Comparison of ENCODE assay signal across 1 cellular context in genomic region chr11:5284551-5285130, GRCh38.
TF ChIP-seq lines count a peak whose summit lies in the region.

No MANE protein-coding gene starts in this region.

TF ChIP-seq in K562, 482 proteins besides CTCF, POLR2A, EP300 and RAD21 (continued from another document and continues in another):
- TF ChIP-seq CUX1 (CRISPR knock-in tag; IDR thresholded peaks at IDR 0.05) (0 out of 2 replicates have a peak, but pooled peaks have one; percentile 44), L3MBTL2 (IDR thresholded peaks at IDR 0.05) (no peak), IRF2 (CRISPR knock-in tag; IDR thresholded peaks at IDR 0.05) (no peak), CBX1 (IDR thresholded peaks at IDR 0.05; ENCODE audit: low read depth) (no peak), PHF8 (IDR thresholded peaks at IDR 0.05; ENCODE audit: borderline replicate concordance, low read length) (no peak), THRAP3 (IDR thresholded peaks at IDR 0.05; ENCODE audit: borderline replicate concordance) (no peak), MCM2 (IDR thresholded peaks at IDR 0.05; ENCODE audit: low read depth) (no peak), SNAPC5 (CRISPR knock-in tag; IDR thresholded peaks at IDR 0.05) (no peak), TAF1 (IDR thresholded peaks at IDR 0.05; ENCODE audit: control insufficient read depth, extremely low read depth, insufficient read depth, low read length, severe bottlenecking) (peak; percentile 37), RBM22 (IDR thresholded peaks at IDR 0.05; ENCODE audit: low read depth, low read length, poor library complexity, severe bottlenecking) (no peak), MIER1 (IDR thresholded peaks at IDR 0.05; ENCODE audit: low read depth) (no peak), RHOXF2B (CRISPR knock-in tag; conservative IDR thresholded peaks at IDR 0.05) (no peak), EGR1 (conservative IDR thresholded peaks at IDR 0.05) (0 out of 2 replicates have a peak, but pooled peaks have one; percentile 4), ZNF668 (CRISPR knock-in tag; IDR thresholded peaks at IDR 0.05) (0 out of 2 replicates have a peak, but pooled peaks have one; percentile 30), NCOR1 (IDR thresholded peaks at IDR 0.05) (peak; percentile 96), MAX (CRISPR knock-in tag; IDR thresholded peaks at IDR 0.05) (0 out of 2 replicates have a peak, but pooled peaks have one; percentile 20), ZNF217 (CRISPR knock-in tag; IDR thresholded peaks at IDR 0.05) (no peak), KDM1A (IDR thresholded peaks at IDR 0.05) (peak; percentile 44 to 72; a peak in 2 of 4 replicates), RUNX1 (IDR thresholded peaks at IDR 0.05; ENCODE audit: low read depth) (peak; percentile 67; the same call in 1 of the 2 replicates), ZFP1 (CRISPR knock-in tag; IDR thresholded peaks at IDR 0.05) (no peak), PHB2 (IDR thresholded peaks at IDR 0.05; ENCODE audit: low read depth) (no peak; the same call in 1 of the 2 replicates), PBX2 (CRISPR knock-in tag; IDR thresholded peaks at IDR 0.05; ENCODE audit: low read depth) (no peak), PBX2 (tag; conservative IDR thresholded peaks at IDR 0.05; ENCODE audit: low read depth) (no peak), ZBTB9 (CRISPR knock-in tag; IDR thresholded peaks at IDR 0.05) (no peak), DPF2 (IDR thresholded peaks at IDR 0.05) (peak; percentile 73), MTA2 (IDR thresholded peaks at IDR 0.05; ENCODE audit: low read depth) (peak; percentile 74), JUNB (CRISPR knock-in tag; conservative IDR thresholded peaks at IDR 0.05) (no peak), BDP1 (IDR thresholded peaks at IDR 0.05; ENCODE audit: insufficient read depth, insufficient read length) (no peak), SIX5 (IDR thresholded peaks at IDR 0.05; ENCODE audit: borderline replicate concordance in 1 of 2, insufficient read depth in 1 of 2, low read depth in 1 of 2, low read length in 2 of 2) (no peak), IRF1 (CRISPR knock-in tag; IDR thresholded peaks at IDR 0.05; ENCODE audit: borderline replicate concordance) (no peak), CREB3 (tag; conservative IDR thresholded peaks at IDR 0.05; ENCODE audit: low read depth) (peak; percentile 52; the same call in 1 of the 2 replicates), MXD1 (CRISPR knock-in tag; IDR thresholded peaks at IDR 0.05; ENCODE audit: borderline replicate concordance, poor library complexity, severe bottlenecking) (no peak), HDAC6 (IDR thresholded peaks at IDR 0.05; ENCODE audit: low read depth, low read length) (no peak), STAT5A (IDR thresholded peaks at IDR 0.05; ENCODE audit: borderline replicate concordance, low read length) (peak; percentile 84), LARP7 (IDR thresholded peaks at IDR 0.05) (no peak), CREM (IDR thresholded peaks at IDR 0.05; ENCODE audit: low read depth) (peak; percentile 53), KDM5B (IDR thresholded peaks at IDR 0.05; ENCODE audit: insufficient replicate concordance, low read depth, low read length) (no peak), KAT2B (IDR thresholded peaks at IDR 0.05; ENCODE audit: low read depth, low read length) (no peak), HSF4 (CRISPR knock-in tag; IDR thresholded peaks at IDR 0.05; ENCODE audit: borderline replicate concordance) (peak; percentile 58; the same call in 1 of the 2 replicates), ARID4B (CRISPR knock-in tag; IDR thresholded peaks at IDR 0.05) (no peak), MITF (IDR thresholded peaks at IDR 0.05) (no peak), CBX2 (IDR thresholded peaks at IDR 0.05; ENCODE audit: insufficient read depth, low read length, poor library complexity, severe bottlenecking) (no peak), SMARCB1 (IDR thresholded peaks at IDR 0.05; ENCODE audit: insufficient read length, low read depth) (no peak), ATF1 (CRISPR knock-in tag; IDR thresholded peaks at IDR 0.05) (no peak), ATF1 (tag; IDR thresholded peaks at IDR 0.05) (no peak), THRB (CRISPR knock-in tag; conservative IDR thresholded peaks at IDR 0.05) (no peak), RNF2 (IDR thresholded peaks at IDR 0.05) (peak; percentile 20; the same call in 1 of the 2 replicates), NFE2 (IDR thresholded peaks at IDR 0.05; ENCODE audit: low read depth) (peak; percentile 35; the same call in 1 of the 2 replicates)
